Comparison of ENCODE assay signal across 13 cellular contexts in genomic region chr16:12147681-12148479, GRCh38.
A peak's percentile ranks its signal among the peaks of the same experiment; 100 is the strongest.
DNase-seq lines count a peak whose midpoint lies in the region; ATAC-seq and TF ChIP-seq lines count a peak whose summit lies in the region.
"Had no signal": no experiment of that assay in that cellular context is flagged by ENCODE, and none has a peak within 500 bp of the region (broad histone marks: within the 10 kb centered on the region; RNA-seq: fewer than 3 reads in every experiment).

No MANE protein-coding gene starts in this region.

- H3K9me3 ChIP-seq in CD4-positive, alpha-beta T cell (ENCODE audit: control insufficient read depth, low read length): no peaks in the 10 kb centered on the region
- no peaks in the 10 kb centered on the region for H3K9me3 ChIP-seq in CD4-positive, alpha-beta memory T cell (ENCODE audit: control insufficient read depth in 1 of 2, low read length in 2 of 2)
- no peaks in the 10 kb centered on the region for H3K9me3 ChIP-seq in colonic mucosa
- H3K9me3 ChIP-seq: SJSA1, tibial nerve had no signal

- in situ Hi-C loops in KBM-7 (cut with MboI; ENCODE audit: low pct_unique_long_range_greater_than_20kb, low sequenced_read_pairs): no loop called here

- no peak overlapping the region for H3K9ac ChIP-seq in colonic mucosa (ENCODE audit: low read depth in 2 of 2, low read length in 2 of 2)

- H3K4me3 ChIP-seq in CD4-positive, alpha-beta memory T cell (ENCODE audit: low read length in 2 of 2): no peak overlapping the region
- H3K4me3 ChIP-seq in colonic mucosa: no peak overlapping the region
- H3K4me3 ChIP-seq: SJSA1, tibial nerve had no signal

- H3K4me1 Mint-ChIP-seq in CD4-positive, alpha-beta T cell (ENCODE audit: low read depth): peaks cover 49% of the 10 kb centered on the region
- H3K4me1 Mint-ChIP-seq in CD4-positive, alpha-beta memory T cell: peaks cover 0 to 6% (median 1%) of the 10 kb centered on the region in 4 donors

- CTCF ChIA-PET in CD4-positive, alpha-beta T cell (lab: Charles Lee): no interaction called here
- CTCF ChIA-PET in CD4-positive, alpha-beta memory T cell (lab: Charles Lee; ENCODE audit: partially characterized antibody): interaction anchor here (2.2 kb wide), 1 partner anchor 52 kb away, joined by 8 read pairs; no protein-coding TSS in a partner anchor

- no peaks in the 10 kb centered on the region for H3K27me3 ChIP-seq in CD4-positive, alpha-beta T cell (ENCODE audit: control insufficient read depth, insufficient read depth, low read length)
- H3K27me3 ChIP-seq in CD4-positive, alpha-beta memory T cell (ENCODE audit: insufficient read depth, low read length): no peaks in the 10 kb centered on the region
- H3K27me3 ChIP-seq in colonic mucosa: no peaks in the 10 kb centered on the region
- H3K27me3 ChIP-seq: SJSA1, tibial nerve had no signal

- H3K4me1 ChIP-seq in CD4-positive, alpha-beta memory T cell (ENCODE audit: insufficient read depth, low read length): no peaks in the 10 kb centered on the region
- no peaks in the 10 kb centered on the region for H3K4me1 ChIP-seq in colonic mucosa

- H3K36me3 ChIP-seq in CD4-positive, alpha-beta memory T cell (ENCODE audit: insufficient read depth, low read length): no peaks in the 10 kb centered on the region
- H3K36me3 ChIP-seq in colonic mucosa: no peaks in the 10 kb centered on the region
- H3K36me3 ChIP-seq: SJSA1 had no signal

- peak overlapping the region; percentile 84 for H3K27ac Mint-ChIP-seq in CD4-positive, alpha-beta T cell
- H3K27ac Mint-ChIP-seq in CD4-positive, alpha-beta memory T cell: peak overlapping the region in 2 of 7 donors; percentile 42 to 52
- H3K27ac Mint-ChIP-seq: activated T-cell treated with anti-CD3 and anti-CD28 coated beads, Interleukin-2, amount 50 U/mL, for 24 hours had no signal

- no peak for TF ChIP-seq CTCF in CD4-positive, alpha-beta T cell (IDR thresholded peaks at IDR 0.05)
- TF ChIP-seq CTCF in colonic mucosa (IDR thresholded peaks at IDR 0.05): no peak

- no peaks in the 10 kb centered on the region for H3K9me3 Mint-ChIP-seq in CD4-positive, alpha-beta T cell
- no peaks in the 10 kb centered on the region for H3K9me3 Mint-ChIP-seq in CD4-positive, alpha-beta memory T cell
- H3K9me3 Mint-ChIP-seq: activated T-cell treated with anti-CD3 and anti-CD28 coated beads, Interleukin-2, amount 50 U/mL, for 24 hours had no signal

- no peak overlapping the region for H3K27ac ChIP-seq in CD4-positive, alpha-beta T cell (ENCODE audit: low read depth, low read length)
- no peak overlapping the region for H3K27ac ChIP-seq in CD4-positive, alpha-beta memory T cell (ENCODE audit: low read depth, low read length)
- H3K27ac ChIP-seq in colonic mucosa: no peak overlapping the region
- H3K27ac ChIP-seq: SJSA1 had no signal

- intact Hi-C loops in CD4-positive, alpha-beta T cell (cut with DNase I, micrococcal nuclease): no loop called here
- intact Hi-C loops in CD4-positive, alpha-beta memory T cell (cut with micrococcal nuclease): no loop called here
- intact Hi-C loops in colonic mucosa (cut with DNase I): no loop called here

- no peaks in the 10 kb centered on the region for H3K27me3 Mint-ChIP-seq in CD4-positive, alpha-beta T cell
- no peaks in the 10 kb centered on the region for H3K27me3 Mint-ChIP-seq in CD4-positive, alpha-beta memory T cell
- H3K27me3 Mint-ChIP-seq: activated T-cell treated with anti-CD3 and anti-CD28 coated beads, Interleukin-2, amount 50 U/mL, for 24 hours had no signal

- peaks cover 21% of the 10 kb centered on the region for H3K36me3 Mint-ChIP-seq in CD4-positive, alpha-beta T cell (ENCODE audit: low read depth)
- peaks cover 22 to 30% of the 10 kb centered on the region in 2 donors for H3K36me3 Mint-ChIP-seq in CD4-positive, alpha-beta memory T cell

- peak; percentile 88 for ATAC-seq in CD4-positive, alpha-beta T cell (ENCODE audit: poor library complexity)
- ATAC-seq in HG03378 (IDR thresholded peaks at IDR 0.05; ENCODE audit: unreplicated experiment): no peak

- peak in 2 of 10 experiments; percentile 5 to 17 for DNase-seq in CD4-positive, alpha-beta T cell
- peak; percentile 83 for DNase-seq in KBM-7
- DNase-seq in UCSD-AML1 (lab: John Stamatoyannopoulos, UW; ENCODE audit: unreplicated experiment): peak; percentile 65
- peak; percentile 37 for DNase-seq in kidney tubule cell (ENCODE audit: low spot score)
- DNase-seq in CD4-positive, alpha-beta memory T cell: no peak
- no peak for DNase-seq in activated CD8-positive, alpha-beta memory T cell treated with anti-CD3 and anti-CD28 coated beads, Interleukin-2, amount 50 U/mL, for 48 hours
- DNase-seq in colonic mucosa: no peak
- DNase-seq: activated T-cell treated with anti-CD3 and anti-CD28 coated beads, Interleukin-2, amount 50 U/mL, for 24 hours; effector CD8-positive, alpha-beta T cell; kidney glomerular epithelial cell had no signal

- POLR2A ChIA-PET in CD4-positive, alpha-beta T cell (lab: Charles Lee): interaction anchor here (0.6 kb wide), 1 partner anchor 342 kb away, joined by 3 read pairs; no protein-coding TSS in a partner anchor
- POLR2A ChIA-PET in CD4-positive, alpha-beta memory T cell (lab: Charles Lee; ENCODE audit: partially characterized antibody): no interaction called here

- H3K4me3 Mint-ChIP-seq in CD4-positive, alpha-beta T cell: peak overlapping the region; percentile 12
- no peak overlapping the region for H3K4me3 Mint-ChIP-seq in CD4-positive, alpha-beta memory T cell
- H3K4me3 Mint-ChIP-seq: activated T-cell treated with anti-CD3 and anti-CD28 coated beads, Interleukin-2, amount 50 U/mL, for 24 hours had no signal

Comparison
In these comparisons a context has a peak if more than half of its experiments do, and no peak if none do; other contexts are left out.
1. DNase-seq: peak in KBM-7 (single experiment), UCSD-AML1 (single experiment) and kidney tubule cell (single experiment); none in CD4-positive, alpha-beta memory T cell (0 of 5), activated CD8-positive, alpha-beta memory T cell treated with anti-CD3 and anti-CD28 coated beads, Interleukin-2, amount 50 U/mL, for 48 hours (single experiment) and colonic mucosa (single experiment).